13 cellular contexts compared by ENCODE assay signal in the genomic region with DNA sequence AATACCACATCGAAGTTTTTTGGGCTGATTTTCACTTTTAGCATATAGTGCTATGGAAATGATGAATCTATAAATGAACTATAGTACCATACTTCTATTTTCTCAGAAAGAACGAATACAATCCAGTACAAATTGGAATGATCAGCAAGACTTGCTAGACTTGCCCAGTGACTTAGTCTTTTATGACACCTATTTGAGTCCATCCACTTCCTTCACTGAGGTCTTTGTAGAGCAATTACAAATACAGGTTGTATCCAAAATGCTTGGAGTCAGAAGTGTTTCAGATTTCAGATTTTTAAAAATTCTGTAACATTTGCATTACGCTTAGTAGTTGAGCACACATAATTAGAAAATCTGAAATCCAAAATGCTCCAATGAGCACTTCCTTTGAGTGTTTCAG.
DNase-seq lines count a peak whose midpoint lies in the region; ATAC-seq and TF ChIP-seq lines count a peak whose summit lies in the region.
"Had no signal": no experiment of that assay in that cellular context is flagged by ENCODE, and none has a peak within 500 bp of the region (broad histone marks: within the 10 kb centered on the region; RNA-seq: fewer than 3 reads in every experiment).

No MANE protein-coding gene starts in this region.

- H3K4me1 ChIP-seq in BLaER1, result peaks cover 38% of the 10 kb centered on the region

- H3K36me3 ChIP-seq in BLaER1, result peaks cover 13% of the 10 kb centered on the region

- no peak overlapping the region for H3K9ac ChIP-seq in BLaER1

- H3K4me2 ChIP-seq in BLaER1, result peak overlapping the region; percentile 40; the same call in 1 of the 2 replicates

- no peak overlapping the region for H3K27ac ChIP-seq in BLaER1
- H3K27ac ChIP-seq in HL-60 (replicated peaks), result peak overlapping the region; percentile 85

- POLR2A ChIA-PET in activated naive CD8-positive, alpha-beta T cell treated with anti-CD3 and anti-CD28 coated beads, Interleukin-2, amount 10 ng/mL, durations not matched to agents 7 days and 5 days (lab: Charles Lee), result interaction anchor here (2.0 kb wide), 1 partner anchor 30 kb away, joined by 7 read pairs; no protein-coding TSS in a partner anchor

- H3K27me3 ChIP-seq in BLaER1 (no peaks in the 10 kb centered on the region), HL-60 (ENCODE audit: insufficient read depth, poor library complexity, severe bottlenecking) (no peaks in the 10 kb centered on the region)

- ATAC-seq in activated naive CD8-positive, alpha-beta T cell treated with anti-CD3 and anti-CD28 coated beads, Interleukin-2, amount 10 ng/mL, durations not matched to agents 7 days and 5 days (ENCODE audit: low read depth), result no peak
- ATAC-seq in naive B cell (ENCODE audit: low read depth in 2 of 2) (no peak), HG03378 (IDR thresholded peaks at IDR 0.05; ENCODE audit: unreplicated experiment) (no peak)

- no peaks in the 10 kb centered on the region for H3K9me3 Mint-ChIP-seq in activated naive CD8-positive, alpha-beta T cell treated with anti-CD3 and anti-CD28 coated beads, Interleukin-2, amount 10 ng/mL, durations not matched to agents 7 days and 5 days
- H3K9me3 Mint-ChIP-seq in naive B cell, result no peaks in the 10 kb centered on the region
- H3K9me3 Mint-ChIP-seq: nephron had no signal

- DNase-seq in HL-60 (ENCODE audit: low read depth in 1 of 2, low spot score in 1 of 2) (no peak), naive B cell (no peak), kidney glomerular epithelial cell (lab: John Stamatoyannopoulos, UW) (no peak), GM20000 (ENCODE audit: low spot score) (no peak), occipital lobe (lab: John Stamatoyannopoulos, UW) (no peak)
- no peak for DNase-seq in activated naive CD8-positive, alpha-beta T cell treated with anti-CD3 and anti-CD28 coated beads, Interleukin-2, amount 10 ng/mL, durations not matched to agents 7 days and 5 days
- DNase-seq: activated CD4-positive, CD25-positive, alpha-beta regulatory T cell; amniotic stem cell; RPMI8226; stimulated activated naive CD4-positive, alpha-beta T cell treated with Interleukin-2 at 50 U/mL for 16 hours had no signal

- no peaks in the 10 kb centered on the region for H3K9me3 ChIP-seq in BLaER1

- H3K4me3 Mint-ChIP-seq in activated naive CD8-positive, alpha-beta T cell treated with anti-CD3 and anti-CD28 coated beads, Interleukin-2, amount 10 ng/mL, durations not matched to agents 7 days and 5 days, result no peak overlapping the region
- H3K4me3 Mint-ChIP-seq in naive B cell, result peak overlapping the region in 1 of 8 donors; percentile 43
- H3K4me3 Mint-ChIP-seq: nephron had no signal

- H3K4me1 Mint-ChIP-seq in activated naive CD8-positive, alpha-beta T cell treated with anti-CD3 and anti-CD28 coated beads, Interleukin-2, amount 10 ng/mL, durations not matched to agents 7 days and 5 days, result peaks cover 45% of the 10 kb centered on the region
- peaks cover 40 to 80% (median 49%) of the 10 kb centered on the region in 3 donors for H3K4me1 Mint-ChIP-seq in naive B cell

- TF ChIP-seq CTCF in HL-60 (IDR thresholded peaks at IDR 0.05; ENCODE audit: insufficient read depth, low read length) (no peak), GM20000 (IDR thresholded peaks at IDR 0.05; ENCODE audit: extremely low read depth, missing control alignments) (no peak)

- H3K27ac Mint-ChIP-seq in activated naive CD8-positive, alpha-beta T cell treated with anti-CD3 and anti-CD28 coated beads, Interleukin-2, amount 10 ng/mL, durations not matched to agents 7 days and 5 days, result peak overlapping the region; percentile 45
- H3K27ac Mint-ChIP-seq in naive B cell, result peak overlapping the region in 4 of 6 donors; percentile 16 to 79 (median 50)

- peaks cover 99% of the 10 kb centered on the region for H4K20me1 ChIP-seq in BLaER1

- peaks cover 17% of the 10 kb centered on the region for H3K36me3 Mint-ChIP-seq in activated naive CD8-positive, alpha-beta T cell treated with anti-CD3 and anti-CD28 coated beads, Interleukin-2, amount 10 ng/mL, durations not matched to agents 7 days and 5 days
- H3K36me3 Mint-ChIP-seq in naive B cell, result no peaks in the 10 kb centered on the region

- H3K4me3 ChIP-seq in BLaER1 (no peak overlapping the region), HL-60 (replicated peaks; ENCODE audit: insufficient read depth, low read length) (no peak overlapping the region)

- no peaks in the 10 kb centered on the region for H3K27me3 Mint-ChIP-seq in activated naive CD8-positive, alpha-beta T cell treated with anti-CD3 and anti-CD28 coated beads, Interleukin-2, amount 10 ng/mL, durations not matched to agents 7 days and 5 days
- H3K27me3 Mint-ChIP-seq in naive B cell, result no peaks in the 10 kb centered on the region
